21 cellular contexts compared by ENCODE assay signal in the genomic region with DNA sequence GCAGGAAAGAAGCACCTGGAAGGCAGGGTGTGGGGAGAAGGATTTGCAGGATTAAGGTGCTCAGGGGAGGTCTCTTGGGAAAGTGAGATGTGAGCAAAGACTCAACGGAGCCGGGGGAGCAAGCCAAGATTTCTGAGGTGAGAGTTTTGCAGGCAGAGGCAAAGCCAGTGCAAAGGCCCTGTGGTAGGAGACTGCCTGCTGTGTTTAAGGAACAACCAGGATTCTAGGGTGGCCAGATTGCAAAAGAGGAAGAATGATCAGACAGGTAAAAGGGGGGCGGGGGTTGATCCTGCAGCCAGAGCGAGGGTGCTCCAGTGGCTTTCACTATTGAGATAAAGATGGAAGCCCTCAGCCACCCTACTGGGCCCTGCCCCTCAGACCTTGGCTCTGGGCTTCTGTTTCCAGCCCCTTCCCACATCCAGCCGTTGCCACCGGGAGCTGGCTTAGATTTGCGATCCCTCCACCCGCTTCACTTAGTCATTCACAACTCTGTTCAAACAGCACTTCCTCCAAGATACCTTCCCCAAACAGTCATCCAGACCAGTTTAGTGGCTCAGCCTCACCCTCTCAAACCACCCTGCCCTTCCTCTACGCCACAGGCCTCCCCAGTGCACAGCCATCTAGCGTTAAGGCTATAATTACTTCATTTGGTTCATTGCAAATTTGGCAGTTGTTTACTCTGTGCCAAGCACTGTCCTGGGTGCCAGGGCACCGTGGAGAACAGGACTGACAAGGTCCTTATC. TPM values are rescaled to one million over a fixed set of nuclear protein-coding genes. Genes with fewer than 3 reads are reported as not detected.
DNase-seq lines count a peak whose midpoint lies in the region; ATAC-seq and TF ChIP-seq lines count a peak whose summit lies in the region.
"Had no signal": no experiment of that assay in that cellular context is flagged by ENCODE, and none has a peak within 500 bp of the region (broad histone marks: within the 10 kb centered on the region; RNA-seq: fewer than 3 reads in every experiment).

No MANE protein-coding gene starts in this region.

- H3K27me3 ChIP-seq in IMR-90 (ENCODE audit: control insufficient read depth, insufficient read depth, low read length) (peaks cover 4% of the 10 kb centered on the region; the same call in 1 of the 2 replicates), RWPE2 (ENCODE audit: insufficient read depth, poor library complexity, severe bottlenecking) (no peaks in the 10 kb centered on the region), foreskin keratinocyte (no peaks in the 10 kb centered on the region), left ventricle myocardium inferior (ENCODE audit: low read depth) (no peaks in the 10 kb centered on the region)
- H3K27me3 ChIP-seq: hepatocyte, right atrium auricular region had no signal

- no peak overlapping the region for H4K8ac ChIP-seq in IMR-90 (ENCODE audit: low read depth in 2 of 2, low read length in 2 of 2)

- peaks cover 4% of the 10 kb centered on the region for H3K36me3 Mint-ChIP-seq in type B pancreatic cell
- H3K36me3 Mint-ChIP-seq: activated naive CD4-positive, alpha-beta T cell treated with anti-CD3 and anti-CD28 coated beads, Interleukin-2, amount 50 U/mL, for 24 hours had no signal

- no peak for TF ChIP-seq RAD21 in IMR-90 (IDR thresholded peaks at IDR 0.05; ENCODE audit: low read length)

- DNase-seq in CD1c-positive myeloid dendritic cell (ENCODE audit: extremely low spot score): peak; percentile 53
- no peak for DNase-seq in IMR-90
- no peak for DNase-seq in RWPE2 (ENCODE audit: low spot score)
- DNase-seq in foreskin keratinocyte: no peak
- no peak for DNase-seq in left ventricle myocardium inferior
- DNase-seq in erythroblast (lab: John Stamatoyannopoulos, UW): no peak
- no peak for DNase-seq in type B pancreatic cell (ENCODE audit: extremely low spot score, unreplicated experiment)
- DNase-seq: activated CD4-positive, alpha-beta T cell treated with anti-CD3 and anti-CD28 coated beads for 1 hour; CD4-positive, CD25-positive, alpha-beta regulatory T cell; H9; kidney; NCI-H1105; NCI-H2227 treated with DMSO at 0.1 percent for 48 hours; SW 1271 had no signal

- CTCF ChIA-PET in IMR-90 (lab: Yijun Ruan, JAX): no interaction called here

- dilution Hi-C loops in IMR-90 (cut with HindIII; ENCODE audit: low sequenced_read_pairs, unreplicated experiment): no loop called here

- H3K36me3 ChIP-seq in IMR-90 (ENCODE audit: control insufficient read depth, insufficient read depth, low read length) (no peaks in the 10 kb centered on the region), RWPE2 (ENCODE audit: low read depth) (no peaks in the 10 kb centered on the region), left ventricle myocardium inferior (no peaks in the 10 kb centered on the region)
- H3K36me3 ChIP-seq: right atrium auricular region, thoracic aorta had no signal

- no peak overlapping the region for H2BK5ac ChIP-seq in IMR-90 (ENCODE audit: low read depth, low read length, poor library complexity, severe bottlenecking)

- H2AFZ ChIP-seq in IMR-90 (replicated peaks; ENCODE audit: low read length, poor library complexity): no peak overlapping the region
- H2AFZ ChIP-seq: hepatocyte had no signal

- no peak overlapping the region for H3K18ac ChIP-seq in IMR-90 (ENCODE audit: low read depth, low read length)

- H3K4me1 Mint-ChIP-seq in type B pancreatic cell (ENCODE audit: unreplicated experiment): peaks cover 5% of the 10 kb centered on the region
- H3K4me1 Mint-ChIP-seq: activated naive CD4-positive, alpha-beta T cell treated with anti-CD3 and anti-CD28 coated beads, Interleukin-2, amount 50 U/mL, for 24 hours; CD4-positive, CD25-positive, alpha-beta regulatory T cell; mesothelial cell of epicardium had no signal

- H2AK9ac ChIP-seq in IMR-90 (replicated peaks; ENCODE audit: low read depth, low read length, poor library complexity): peak overlapping the region; percentile 28

- H3K9me1 ChIP-seq in IMR-90 (ENCODE audit: insufficient read depth, low read length): no peaks in the 10 kb centered on the region

- H3K23ac ChIP-seq in IMR-90 (ENCODE audit: low read depth, low read length): no peak overlapping the region

- H3K27ac ChIP-seq in IMR-90 (ENCODE audit: insufficient read depth, low read length) (no peak overlapping the region), RWPE2 (ENCODE audit: poor library complexity, severe bottlenecking) (no peak overlapping the region), foreskin keratinocyte (no peak overlapping the region), left ventricle myocardium inferior (replicated peaks) (no peak overlapping the region)
- H3K27ac ChIP-seq: hepatocyte, right atrium auricular region, thoracic aorta had no signal

- no TSS peak for BruUV-seq in IMR-90 (replicated peaks; lab: Mats Ljungman, UMichigan)

- no peak overlapping the region for H2AK5ac ChIP-seq in IMR-90 (ENCODE audit: low read depth, low read length)

- no peaks in the 10 kb centered on the region for H3K9me3 Mint-ChIP-seq in type B pancreatic cell
- H3K9me3 Mint-ChIP-seq: activated naive CD4-positive, alpha-beta T cell treated with anti-CD3 and anti-CD28 coated beads, Interleukin-2, amount 50 U/mL, for 24 hours; CD4-positive, CD25-positive, alpha-beta regulatory T cell had no signal

- intact Hi-C loops in IMR-90 (cut with micrococcal nuclease) (no loop called here), left ventricle myocardium inferior (cut with micrococcal nuclease) (no loop called here)

- H4K20me1 ChIP-seq in IMR-90 (ENCODE audit: insufficient read depth, low read length): no peaks in the 10 kb centered on the region

- no peak overlapping the region for H3K9ac ChIP-seq in IMR-90 (ENCODE audit: low read depth, low read length)

- ATAC-seq in IMR-90 (ENCODE audit: low read depth) (no peak), RWPE2 (ENCODE audit: low read depth) (0 out of 3 replicates have a peak, but pooled peaks have one; percentile 44), foreskin keratinocyte (peak; percentile 53)
- ATAC-seq in activated CD4-positive, CD25-positive, alpha-beta regulatory T cell treated with anti-CD3 and anti-CD28 coated beads, Interleukin-2, amount 50 U/mL, for 24 hours: no peak

- 76% methylated on average over 3 of the region's 11 CpGs; no CpG with 5 or more reads in 1 of the 2 experiments for WGBS in IMR-90 (ENCODE audit: extremely low coverage in 2 of 2, insufficient read length in 1 of 2), 2 experiments

- H3K4me3 ChIP-seq in IMR-90 (ENCODE audit: insufficient read depth, low read depth, low read length) (no peak overlapping the region), RWPE2 (ENCODE audit: severe bottlenecking) (no peak overlapping the region), left ventricle myocardium inferior (no peak overlapping the region)
- H3K4me3 ChIP-seq: hepatocyte, right atrium auricular region, thoracic aorta had no signal

- H4K5ac ChIP-seq in IMR-90 (ENCODE audit: low read depth, low read length): no peak overlapping the region

- no peak overlapping the region for H2BK120ac ChIP-seq in IMR-90 (ENCODE audit: low read depth, low read length)

- no peak overlapping the region for H3K4me2 ChIP-seq in IMR-90 (ENCODE audit: low read depth, low read length)
- H3K4me2 ChIP-seq: hepatocyte had no signal

- H3K79me1 ChIP-seq in IMR-90 (ENCODE audit: low read depth in 1 of 2, low read length in 2 of 2): no peaks in the 10 kb centered on the region

- H3K9me3 ChIP-seq in IMR-90 (ENCODE audit: control insufficient read depth, insufficient read depth, low read length) (no peaks in the 10 kb centered on the region), RWPE2 (ENCODE audit: severe bottlenecking) (no peaks in the 10 kb centered on the region), left ventricle myocardium inferior (replicated peaks) (no peaks in the 10 kb centered on the region)
- H3K9me3 ChIP-seq: right atrium auricular region, thoracic aorta had no signal

- H2BK15ac ChIP-seq in IMR-90 (ENCODE audit: low read depth, low read length): no peak overlapping the region

- no peak overlapping the region for H3K14ac ChIP-seq in IMR-90 (replicated peaks; ENCODE audit: low read depth, low read length)

- H3K27me3 Mint-ChIP-seq in type B pancreatic cell: no peaks in the 10 kb centered on the region
- H3K27me3 Mint-ChIP-seq: activated naive CD4-positive, alpha-beta T cell treated with anti-CD3 and anti-CD28 coated beads, Interleukin-2, amount 50 U/mL, for 24 hours; CD4-positive, CD25-positive, alpha-beta regulatory T cell had no signal

- TF ChIP-seq CTCF in IMR-90 (conservative IDR thresholded peaks at IDR 0.05; ENCODE audit: low read depth, low read length) (no peak), RWPE2 (IDR thresholded peaks at IDR 0.05; ENCODE audit: poor library complexity, severe bottlenecking) (no peak), foreskin keratinocyte (conservative IDR thresholded peaks at IDR 0.05) (no peak), left ventricle myocardium inferior (IDR thresholded peaks at IDR 0.05; ENCODE audit: borderline replicate concordance) (no peak), type B pancreatic cell (conservative IDR thresholded peaks at IDR 0.05) (no peak)

- H3K4me3 Mint-ChIP-seq in type B pancreatic cell: no peak overlapping the region
- H3K4me3 Mint-ChIP-seq: activated naive CD4-positive, alpha-beta T cell treated with anti-CD3 and anti-CD28 coated beads, Interleukin-2, amount 50 U/mL, for 24 hours; brain; CD4-positive, CD25-positive, alpha-beta regulatory T cell; mesothelial cell of epicardium had no signal

- H3K4me1 ChIP-seq in IMR-90 (ENCODE audit: control insufficient read depth, insufficient read depth, low read length) (no peaks in the 10 kb centered on the region), RWPE2 (ENCODE audit: insufficient read depth, poor library complexity, severe bottlenecking) (no peaks in the 10 kb centered on the region), foreskin keratinocyte (no peaks in the 10 kb centered on the region), left ventricle myocardium inferior (no peaks in the 10 kb centered on the region)
- H3K4me1 ChIP-seq: right atrium auricular region had no signal

- H3K4ac ChIP-seq in IMR-90 (ENCODE audit: low read depth, low read length): no peak overlapping the region

- no peak overlapping the region for H4K91ac ChIP-seq in IMR-90 (ENCODE audit: insufficient read depth, low read depth, low read length)

- no peak for TF ChIP-seq POLR2A in IMR-90 (IDR thresholded peaks at IDR 0.05; ENCODE audit: low read depth, low read length)
- no peak for TF ChIP-seq POLR2A in erythroblast (IDR thresholded peaks at IDR 0.05; ENCODE audit: low read length)

- H2BK20ac ChIP-seq in IMR-90 (ENCODE audit: low read depth, low read length): no peak overlapping the region

- H3K56ac ChIP-seq in IMR-90 (ENCODE audit: extremely low read depth, insufficient read depth, low read length): no peak overlapping the region

- POLR2A ChIA-PET in IMR-90 (lab: Charles Lee; ENCODE audit: unreplicated experiment): no interaction called here

- in situ Hi-C loops in IMR-90 (cut with MboI; ENCODE audit: low sequenced_read_pairs): no loop called here

- H3K27ac Mint-ChIP-seq in type B pancreatic cell: no peak overlapping the region
- H3K27ac Mint-ChIP-seq: activated naive CD4-positive, alpha-beta T cell treated with anti-CD3 and anti-CD28 coated beads, Interleukin-2, amount 50 U/mL, for 24 hours; brain; H9; mesothelial cell of epicardium had no signal

RNA-seq across cellular contexts. Expression of gene BCOR, which starts 23.3 kb away (rescaled TPM):
- total RNA-seq in IMR-90 (2012; rRNA removed): 7.5 and 8.9 TPM in 2 replicates
- 7.9 and 9.0 TPM in 2 replicates for polyA plus RNA-seq in IMR-90 (2012; rRNA removed)
- polyA plus RNA-seq in IMR-90 (2012; cell fraction: cytosol; rRNA removed): 5.3 and 6.2 TPM in 2 replicates
- polyA plus RNA-seq in IMR-90 (2012; cell fraction: nucleus; rRNA removed; ENCODE audit: low replicate concordance): 7.8 and 17.4 TPM in 2 replicates
- total RNA-seq in foreskin keratinocyte: 20.4 and 22.5 TPM in 2 replicates
- 6.7 and 6.8 TPM in 2 replicates for polyA plus RNA-seq in foreskin keratinocyte
- 15.1 TPM for total RNA-seq in left ventricle myocardium inferior
- total RNA-seq in type B pancreatic cell (ENCODE audit: low replicate concordance): 27.2 and 37.3 TPM in 2 replicates

Comparison
In these comparisons a context has a peak if more than half of its experiments do, and no peak if none do; other contexts are left out.
1. ATAC-seq: peak in RWPE2 (single experiment) and foreskin keratinocyte (single experiment); none in IMR-90 (single experiment) and activated CD4-positive, CD25-positive, alpha-beta regulatory T cell treated with anti-CD3 and anti-CD28 coated beads, Interleukin-2, amount 50 U/mL, for 24 hours (0 of 2).